Comparison of ENCODE assay signal across 13 cellular contexts in genomic region chr5:96922452-96923244, GRCh38. TPM values are rescaled to one million over a fixed set of nuclear protein-coding genes. Genes with fewer than 3 reads are reported as not detected.
A peak's percentile ranks its signal among the peaks of the same experiment; 100 is the strongest.
DNase-seq lines count a peak whose midpoint lies in the region; ATAC-seq and TF ChIP-seq lines count a peak whose summit lies in the region.
"Had no signal": no experiment of that assay in that cellular context is flagged by ENCODE, and none has a peak within 500 bp of the region (broad histone marks: within the 10 kb centered on the region; RNA-seq: fewer than 3 reads in every experiment).

No MANE protein-coding gene starts in this region.

- H3K4me3 Mint-ChIP-seq in natural killer cell treated with Interleukin-12 subunit alpha and Interleukin-12 subunit beta and Interleukin-15 and Interleukin-18, amount 100 ng/mL, for 72 hours, result no peak overlapping the region
- H3K4me3 Mint-ChIP-seq in natural killer cell (no peak overlapping the region), IgD-negative memory B cell (peak overlapping the region; percentile 71 to 90 (median 84))
- H3K4me3 Mint-ChIP-seq: effector memory CD8-positive, alpha-beta T cell had no signal

- TF ChIP-seq CTCF in natural killer cell (IDR thresholded peaks at IDR 0.05), result no peak

- peaks cover 15% of the 10 kb centered on the region for H3K36me3 Mint-ChIP-seq in natural killer cell treated with Interleukin-12 subunit alpha and Interleukin-12 subunit beta and Interleukin-15 and Interleukin-18, amount 100 ng/mL, for 72 hours
- H3K36me3 Mint-ChIP-seq in natural killer cell, result no peaks in the 10 kb centered on the region
- H3K36me3 Mint-ChIP-seq in IgD-negative memory B cell, result peaks cover 5% of the 10 kb centered on the region

- ATAC-seq in natural killer cell treated with Interleukin-12 subunit alpha and Interleukin-12 subunit beta and Interleukin-15 and Interleukin-18, amount 100 ng/mL, for 72 hours, result no peak
- ATAC-seq in natural killer cell, result no peak
- ATAC-seq: effector memory CD8-positive, alpha-beta T cell had no signal

- no peaks in the 10 kb centered on the region for H3K27me3 Mint-ChIP-seq in natural killer cell treated with Interleukin-12 subunit alpha and Interleukin-12 subunit beta and Interleukin-15 and Interleukin-18, amount 100 ng/mL, for 72 hours
- H3K27me3 Mint-ChIP-seq in natural killer cell (ENCODE audit: low read depth in 2 of 2) (no peaks in the 10 kb centered on the region), IgD-negative memory B cell (no peaks in the 10 kb centered on the region)
- H3K27me3 Mint-ChIP-seq: effector memory CD8-positive, alpha-beta T cell had no signal

- no peak for DNase-seq in natural killer cell treated with Interleukin-12 subunit alpha and Interleukin-12 subunit beta and Interleukin-15 and Interleukin-18, amount 100 ng/mL, for 72 hours (ENCODE audit: low spot score)
- DNase-seq in natural killer cell (no peak), epithelial cell of prostate (ENCODE audit: low read depth, low spot score) (no peak), NCI-H2227 (lab: John Stamatoyannopoulos, UW; ENCODE audit: unreplicated experiment) (no peak), DMS 273 (lab: John Stamatoyannopoulos, UW; ENCODE audit: unreplicated experiment) (no peak), HK-2 (ENCODE audit: unreplicated experiment) (no peak)
- no peak for DNase-seq in effector CD4-positive, alpha-beta T cell
- DNase-seq: activated CD4-positive, alpha-beta T cell treated with anti-CD3 and anti-CD28 coated beads for 4 hours; effector memory CD8-positive, alpha-beta T cell; NCI-H187; NCI-H748 treated with DMSO at 0.1 percent for 48 hours had no signal

- H3K27ac ChIP-seq in epithelial cell of prostate, result peak overlapping the region; percentile 67
- H3K27ac ChIP-seq: suprapubic skin had no signal

- intact Hi-C loops in natural killer cell (cut with micrococcal nuclease), result no loop called here

- H3K4me1 Mint-ChIP-seq in natural killer cell treated with Interleukin-12 subunit alpha and Interleukin-12 subunit beta and Interleukin-15 and Interleukin-18, amount 100 ng/mL, for 72 hours (ENCODE audit: low read depth in 2 of 2), result peaks cover 34 to 39% of the 10 kb centered on the region in 2 donors
- H3K4me1 Mint-ChIP-seq in natural killer cell, result peaks cover 14% of the 10 kb centered on the region in 2 donors
- H3K4me1 Mint-ChIP-seq in IgD-negative memory B cell, result peaks cover 34 to 51% (median 38%) of the 10 kb centered on the region in 3 donors

- H3K27ac Mint-ChIP-seq in natural killer cell treated with Interleukin-12 subunit alpha and Interleukin-12 subunit beta and Interleukin-15 and Interleukin-18, amount 100 ng/mL, for 72 hours, result peak overlapping the region; percentile 26 to 29
- H3K27ac Mint-ChIP-seq in natural killer cell, result peak overlapping the region in 1 of 2 donors; percentile 48
- H3K27ac Mint-ChIP-seq in IgD-negative memory B cell, result peak overlapping the region; percentile 76 to 94 (median 93)

- no peaks in the 10 kb centered on the region for H3K9me3 Mint-ChIP-seq in natural killer cell treated with Interleukin-12 subunit alpha and Interleukin-12 subunit beta and Interleukin-15 and Interleukin-18, amount 100 ng/mL, for 72 hours
- H3K9me3 Mint-ChIP-seq in natural killer cell, result no peaks in the 10 kb centered on the region
- no peaks in the 10 kb centered on the region for H3K9me3 Mint-ChIP-seq in IgD-negative memory B cell
- H3K9me3 Mint-ChIP-seq: effector memory CD8-positive, alpha-beta T cell had no signal

RNA-seq across cellular contexts. Expression of gene LNPEP, which starts 13.2 kb away (rescaled TPM):
- total RNA-seq in natural killer cell treated with Interleukin-12 subunit alpha and Interleukin-12 subunit beta and Interleukin-15 and Interleukin-18, amount 100 ng/mL, for 72 hours, result 100 to 1,000 TPM; 108 to 180 TPM
- total RNA-seq in natural killer cell, result 100 to 1,000 TPM; 126 to 162 (median 135) TPM
- 20.1 TPM for polyA plus RNA-seq in IgD-negative memory B cell

RNA-seq across cellular contexts. Expression of gene ERAP2, which starts 46.3 kb away (rescaled TPM):
- total RNA-seq in natural killer cell treated with Interleukin-12 subunit alpha and Interleukin-12 subunit beta and Interleukin-15 and Interleukin-18, amount 100 ng/mL, for 72 hours, result 100 to 1,000 TPM; 103 to 301 TPM
- total RNA-seq in natural killer cell, result 10 to 100 TPM; 41.5 to 81.8 (median 79.2) TPM
- 87.4 TPM for polyA plus RNA-seq in IgD-negative memory B cell

Comparison
In these comparisons a context has a peak if more than half of its experiments do, and no peak if none do; other contexts are left out.
1. H3K4me3 Mint-ChIP-seq: peak in IgD-negative memory B cell (4 of 4); none in natural killer cell treated with Interleukin-12 subunit alpha and Interleukin-12 subunit beta and Interleukin-15 and Interleukin-18, amount 100 ng/mL, for 72 hours (single experiment) and natural killer cell (single experiment).